31 cellular contexts compared by ENCODE assay signal in the genomic region with DNA sequence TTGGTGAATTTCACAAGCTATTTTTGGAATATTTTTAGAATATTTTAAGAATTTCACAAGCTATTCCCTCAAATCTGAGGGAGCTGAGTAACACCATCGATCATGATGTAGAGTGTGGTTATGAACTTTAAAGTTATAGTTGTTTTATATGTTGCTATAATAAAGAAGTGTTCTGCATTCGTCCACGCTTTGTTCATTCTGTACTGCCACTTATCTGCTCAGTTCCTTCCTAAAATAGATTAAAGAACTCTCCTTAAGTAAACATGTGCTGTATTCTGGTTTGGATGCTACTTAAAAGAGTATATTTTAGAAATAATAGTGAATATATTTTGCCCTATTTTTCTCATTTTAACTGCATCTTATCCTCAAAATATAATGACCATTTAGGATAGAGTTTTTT.
"Had no signal": no experiment of that assay in that cellular context is flagged by ENCODE, and none has a peak within 500 bp of the region (broad histone marks: within the 10 kb centered on the region; RNA-seq: fewer than 3 reads in every experiment).

No MANE protein-coding gene starts in this region.

- H3K27ac ChIP-seq: ascending aorta, breast epithelium, cardiac muscle cell, coronary artery, WERI-Rb-1 had no signal

- DNase-seq: activated B cell treated with CpG ODN at 0.5 μM for 24 hours; activated CD4-positive, alpha-beta memory T cell treated with anti-CD3 and anti-CD28 coated beads for 36 hours; activated CD4-positive, alpha-beta T cell treated with anti-CD3 and anti-CD28 coated beads for 48 hours; activated CD8-positive, alpha-beta memory T cell treated with anti-CD3 and anti-CD28 coated beads, Interleukin-2, amount 10 ng/mL, durations not matched to agents 7 days and 5 days; activated CD8-positive, alpha-beta memory T cell treated with anti-CD3 and anti-CD28 coated beads, Interleukin-2, amount 50 U/mL, for 4 hours; activated CD8-positive, alpha-beta T cell treated with anti-CD3 and anti-CD28 coated beads, Interleukin-2, amount 10 ng/mL, durations not matched to agents 7 days and 5 days; activated gamma-delta T cell; activated naive CD4-positive, alpha-beta T cell; activated naive CD4-positive, alpha-beta T cell treated with anti-CD3 and anti-CD28 coated beads, Interleukin-2, amount 10 ng/mL, durations not matched to agents 7 days and 5 days; activated naive CD8-positive, alpha-beta T cell treated with anti-CD3 and anti-CD28 coated beads, Interleukin-2, amount 10 ng/mL, durations not matched to agents 7 days and 5 days; activated T-cell treated with anti-CD3 and anti-CD28 coated beads, Interleukin-2, amount 50 U/mL, for 1 hour; activated T-cell treated with anti-CD3 and anti-CD28 coated beads, Interleukin-2, amount 50 U/mL, for 72 hours; dorsolateral prefrontal cortex; effector memory CD4-positive, alpha-beta T cell; endodermal cell; foreskin fibroblast; T-helper 1 cell; T-helper 17 cell; T1000; WERI-Rb-1 had no signal

- H3K4me3 Mint-ChIP-seq: activated B cell treated with CpG ODN at 0.5 μM for 24 hours; activated CD4-positive, alpha-beta memory T cell treated with anti-CD3 and anti-CD28 coated beads for 36 hours; activated CD8-positive, alpha-beta memory T cell treated with anti-CD3 and anti-CD28 coated beads, Interleukin-2, amount 10 ng/mL, durations not matched to agents 7 days and 5 days; activated CD8-positive, alpha-beta T cell treated with anti-CD3 and anti-CD28 coated beads, Interleukin-2, amount 10 ng/mL, durations not matched to agents 7 days and 5 days; activated naive CD4-positive, alpha-beta T cell treated with anti-CD3 and anti-CD28 coated beads, Interleukin-2, amount 10 ng/mL, durations not matched to agents 7 days and 5 days; activated naive CD8-positive, alpha-beta T cell treated with anti-CD3 and anti-CD28 coated beads, Interleukin-2, amount 10 ng/mL, durations not matched to agents 7 days and 5 days; activated T-cell treated with anti-CD3 and anti-CD28 coated beads, Interleukin-2, amount 50 U/mL, for 72 hours; brain; central memory CD8-positive, alpha-beta T cell; dendritic cell treated with granulocyte-macrophage colony-stimulating factor and Interleukin-4, amounts not matched to agents 40 ng/mL and 50 ng/mL, for 4 days; endodermal cell; T-helper 17 cell; T-helper 2 cell treated with Interferon-gamma antibody and Interleukin-4, amounts not matched to agents 5 μg/mL and 100 μg/mL, for 36 hours had no signal

- H3K27me3 Mint-ChIP-seq: activated B cell treated with CpG ODN at 0.5 μM for 24 hours; activated CD4-positive, alpha-beta memory T cell treated with anti-CD3 and anti-CD28 coated beads for 36 hours; activated CD8-positive, alpha-beta memory T cell treated with anti-CD3 and anti-CD28 coated beads, Interleukin-2, amount 10 ng/mL, durations not matched to agents 7 days and 5 days; activated naive CD4-positive, alpha-beta T cell treated with anti-CD3 and anti-CD28 coated beads, Interleukin-2, amount 10 ng/mL, durations not matched to agents 7 days and 5 days; activated naive CD8-positive, alpha-beta T cell treated with anti-CD3 and anti-CD28 coated beads, Interleukin-2, amount 10 ng/mL, durations not matched to agents 7 days and 5 days; brain; central memory CD8-positive, alpha-beta T cell; dendritic cell treated with granulocyte-macrophage colony-stimulating factor and Interleukin-4, amounts not matched to agents 40 ng/mL and 50 ng/mL, for 4 days; T-helper 17 cell had no signal

- H3K4me1 ChIP-seq: ascending aorta, breast epithelium had no signal

- H3K9me3 ChIP-seq: ascending aorta, breast epithelium had no signal

- H3K27me3 ChIP-seq: ascending aorta, breast epithelium, cardiac muscle cell had no signal

- H3K9me3 Mint-ChIP-seq: activated B cell treated with CpG ODN at 0.5 μM for 24 hours; activated CD4-positive, alpha-beta memory T cell treated with anti-CD3 and anti-CD28 coated beads for 36 hours; activated naive CD4-positive, alpha-beta T cell treated with anti-CD3 and anti-CD28 coated beads, Interleukin-2, amount 10 ng/mL, durations not matched to agents 7 days and 5 days; activated naive CD4-positive, alpha-beta T cell treated with anti-CD3 and anti-CD28 coated beads, Interleukin-2, amount 50 U/mL, for 72 hours; activated naive CD8-positive, alpha-beta T cell treated with anti-CD3 and anti-CD28 coated beads, Interleukin-2, amount 10 ng/mL, durations not matched to agents 7 days and 5 days; activated T-cell treated with anti-CD3 and anti-CD28 coated beads, Interleukin-2, amount 50 U/mL, for 72 hours; brain; central memory CD8-positive, alpha-beta T cell; dendritic cell treated with granulocyte-macrophage colony-stimulating factor and Interleukin-4, amounts not matched to agents 40 ng/mL and 50 ng/mL, for 4 days; endodermal cell; T-helper 2 cell treated with Interferon-gamma antibody and Interleukin-4, amounts not matched to agents 5 μg/mL and 100 μg/mL, for 36 hours had no signal

- H3K4me3 ChIP-seq: ascending aorta, breast epithelium, cardiac muscle cell, coronary artery, dorsolateral prefrontal cortex had no signal

- H3K36me3 ChIP-seq: breast epithelium had no signal

- ATAC-seq: activated CD4-positive, CD25-positive, alpha-beta regulatory T cell treated with anti-CD3 and anti-CD28 coated beads, Interleukin-2, amount 50 U/mL, for 24 hours; activated CD8-positive, alpha-beta memory T cell treated with anti-CD3 and anti-CD28 coated beads, Interleukin-2, amount 10 ng/mL, durations not matched to agents 7 days and 5 days; activated CD8-positive, alpha-beta T cell treated with anti-CD3 and anti-CD28 coated beads, Interleukin-2, amount 10 ng/mL, durations not matched to agents 7 days and 5 days; activated naive CD4-positive, alpha-beta T cell treated with anti-CD3 and anti-CD28 coated beads, Interleukin-2, amount 50 U/mL, for 72 hours; activated T-cell treated with anti-CD3 and anti-CD28 coated beads, Interleukin-2, amount 50 U/mL, for 72 hours; esophagus mucosa; T-helper 17 cell had no signal

- H3K4me1 Mint-ChIP-seq: activated B cell treated with CpG ODN at 0.5 μM for 24 hours; central memory CD8-positive, alpha-beta T cell; endodermal cell had no signal
